In genomic region chr10:14547826-14548225, GRCh38 we compare ENCODE assay signal across 11 cellular contexts.
DNase-seq lines count a peak whose midpoint lies in the region; ATAC-seq and TF ChIP-seq lines count a peak whose summit lies in the region.
"Had no signal": no experiment of that assay in that cellular context is flagged by ENCODE, and none has a peak within 500 bp of the region (broad histone marks: within the 10 kb centered on the region; RNA-seq: fewer than 3 reads in every experiment).

No MANE protein-coding gene starts in this region.

- TF ChIP-seq CTCF in MM.1S (IDR thresholded peaks at IDR 0.05; ENCODE audit: low read length), result 0 out of 2 replicates have a peak, but pooled peaks have one; percentile 11
- TF ChIP-seq CTCF in endothelial cell (IDR thresholded peaks at IDR 0.05; ENCODE audit: unreplicated experiment), result peak; percentile 53
- TF ChIP-seq CTCF in progenitor cell of endocrine pancreas (IDR thresholded peaks at IDR 0.05; ENCODE audit: unreplicated experiment), result peak; percentile 46

- H3F3A ChIP-seq in MM.1S (ENCODE audit: insufficient read depth, low read length), result no peaks in the 10 kb centered on the region

- no peaks in the 10 kb centered on the region for H4K20me1 ChIP-seq in MM.1S (ENCODE audit: insufficient read depth, low read length)

- H3K36me3 ChIP-seq in MM.1S (replicated peaks; ENCODE audit: insufficient read depth, low read length), result 0 out of 2 replicates have a peak, but pooled peaks cover 3% of the 10 kb centered on the region

- H3K27me3 ChIP-seq in MM.1S (replicated peaks; ENCODE audit: insufficient read depth, low read length), result no peaks in the 10 kb centered on the region

- H3K4me2 ChIP-seq in MM.1S (ENCODE audit: low read depth, low read length), result no peak overlapping the region

- peak overlapping the region; percentile 5 for H3K27ac Mint-ChIP-seq in T-helper 1 cell treated with Interleukin-12 subunit alpha and Interleukin-12 subunit beta and Interleukin-4 antibody, amounts not matched to agents 30 μg/mL and 1 μg/mL, for 36 hours
- peak overlapping the region; percentile 91 for H3K27ac Mint-ChIP-seq in endothelial cell (ENCODE audit: unreplicated experiment)
- H3K27ac Mint-ChIP-seq in progenitor cell of endocrine pancreas, result peak overlapping the region; percentile 13

- DNase-seq in T-helper 1 cell (no peak), MM.1S (no peak), endothelial cell (ENCODE audit: low spot score) (peak; percentile 44), progenitor cell of endocrine pancreas (ENCODE audit: low spot score, unreplicated experiment) (no peak), putamen (ENCODE audit: low spot score) (no peak)
- no peak for DNase-seq in stimulated activated CD4-positive, alpha-beta T cell treated with anti-CD3 and anti-CD28 coated beads, Interleukin-1b, Interleukin-23, amount 100 ng/mL, for 48 hours
- DNase-seq: activated naive CD4-positive, alpha-beta T cell; NCI-H1436 treated with DMSO at 0.1 percent for 48 hours had no signal

- H3K9me2 ChIP-seq in MM.1S (replicated peaks; ENCODE audit: insufficient read depth, low read length), result no peaks in the 10 kb centered on the region

- no peak for ATAC-seq in HG02642 (IDR thresholded peaks at IDR 0.05; ENCODE audit: poor library complexity, unreplicated experiment)

- H3K9ac ChIP-seq in MM.1S (ENCODE audit: low read length), result no peak overlapping the region

- H3K4me1 ChIP-seq in MM.1S (ENCODE audit: low read length), result 0 out of 2 replicates have a peak, but pooled peaks cover 8% of the 10 kb centered on the region

- H3K4me3 ChIP-seq in MM.1S (ENCODE audit: low read length), result no peak overlapping the region

- H3K4me3 Mint-ChIP-seq in T-helper 1 cell treated with Interleukin-12 subunit alpha and Interleukin-12 subunit beta and Interleukin-4 antibody, amounts not matched to agents 30 μg/mL and 1 μg/mL, for 36 hours, result no peak overlapping the region
- H3K4me3 Mint-ChIP-seq in endothelial cell (ENCODE audit: unreplicated experiment) (peak overlapping the region; percentile 75), progenitor cell of endocrine pancreas (ENCODE audit: low read depth) (no peak overlapping the region)

- peaks cover 100% of the 10 kb centered on the region for H3K79me2 ChIP-seq in MM.1S (ENCODE audit: low read length)

- peaks cover 26% of the 10 kb centered on the region for H3K36me3 Mint-ChIP-seq in T-helper 1 cell treated with Interleukin-12 subunit alpha and Interleukin-12 subunit beta and Interleukin-4 antibody, amounts not matched to agents 30 μg/mL and 1 μg/mL, for 36 hours (ENCODE audit: low read depth)
- H3K36me3 Mint-ChIP-seq in endothelial cell (ENCODE audit: low read depth, unreplicated experiment) (peaks cover 36% of the 10 kb centered on the region), progenitor cell of endocrine pancreas (ENCODE audit: insufficient read depth) (peaks cover 11% of the 10 kb centered on the region)

- H3K27ac ChIP-seq in MM.1S (ENCODE audit: low read length), result no peak overlapping the region
- H3K27ac ChIP-seq: RWPE1 had no signal

- no peaks in the 10 kb centered on the region for H3K9me3 ChIP-seq in MM.1S (replicated peaks; ENCODE audit: insufficient read depth, low read length)

- H3K27me3 Mint-ChIP-seq in T-helper 1 cell treated with Interleukin-12 subunit alpha and Interleukin-12 subunit beta and Interleukin-4 antibody, amounts not matched to agents 30 μg/mL and 1 μg/mL, for 36 hours (ENCODE audit: low read depth), result no peaks in the 10 kb centered on the region
- H3K27me3 Mint-ChIP-seq in endothelial cell (ENCODE audit: unreplicated experiment) (peaks cover 7% of the 10 kb centered on the region), progenitor cell of endocrine pancreas (no peaks in the 10 kb centered on the region)

- peaks cover 58% of the 10 kb centered on the region for H3K4me1 Mint-ChIP-seq in T-helper 1 cell treated with Interleukin-12 subunit alpha and Interleukin-12 subunit beta and Interleukin-4 antibody, amounts not matched to agents 30 μg/mL and 1 μg/mL, for 36 hours (ENCODE audit: low read depth)
- H3K4me1 Mint-ChIP-seq in endothelial cell (ENCODE audit: unreplicated experiment) (peaks cover 79% of the 10 kb centered on the region), progenitor cell of endocrine pancreas (ENCODE audit: low read depth) (peaks cover 34% of the 10 kb centered on the region)

- H2AFZ ChIP-seq in MM.1S (ENCODE audit: low read length), result no peak overlapping the region

- no peaks in the 10 kb centered on the region for H3K9me3 Mint-ChIP-seq in T-helper 1 cell treated with Interleukin-12 subunit alpha and Interleukin-12 subunit beta and Interleukin-4 antibody, amounts not matched to agents 30 μg/mL and 1 μg/mL, for 36 hours
- H3K9me3 Mint-ChIP-seq in endothelial cell (ENCODE audit: unreplicated experiment), result no peaks in the 10 kb centered on the region
- H3K9me3 Mint-ChIP-seq in progenitor cell of endocrine pancreas (ENCODE audit: low read depth), result no peaks in the 10 kb centered on the region

Comparison
In these comparisons a context has a peak if more than half of its experiments do, and no peak if none do; other contexts are left out.
1. H3K27ac Mint-ChIP-seq: peak in every context shown above with its lines; median percentile 91 in endothelial cell; 13 in progenitor cell of endocrine pancreas; 5 in T-helper 1 cell treated with Interleukin-12 subunit alpha and Interleukin-12 subunit beta and Interleukin-4 antibody, amounts not matched to agents 30 μg/mL and 1 μg/mL, for 36 hours.